Comparison of ENCODE assay signal across 8 cellular contexts in genomic region chr7:16644987-16645592, GRCh38. TPM values are rescaled to one million over a fixed set of nuclear protein-coding genes. Genes with fewer than 3 reads are reported as not detected.
DNase-seq lines count a peak whose midpoint lies in the region; ATAC-seq and TF ChIP-seq lines count a peak whose summit lies in the region.

No MANE protein-coding gene starts in this region.

- peak overlapping the region; percentile 71 to 76 for H3K4me3 ChIP-seq in foreskin fibroblast (ENCODE audit: low read depth in 1 of 2, low read length in 2 of 2)

- TF ChIP-seq CTCF in foreskin fibroblast (IDR thresholded peaks at IDR 0.05; ENCODE audit: low read depth, low read length) (no peak), osteocyte (IDR thresholded peaks at IDR 0.05) (no peak)

- peaks cover 52% of the 10 kb centered on the region for H3K4me1 Mint-ChIP-seq in osteocyte (ENCODE audit: unreplicated experiment)

- peak overlapping the region; percentile 100 for H3K4me3 Mint-ChIP-seq in osteocyte (ENCODE audit: unreplicated experiment)

- H3K27me3 Mint-ChIP-seq in osteocyte (ENCODE audit: unreplicated experiment), result no peaks in the 10 kb centered on the region

- H3K27ac Mint-ChIP-seq in osteocyte (ENCODE audit: unreplicated experiment), result peak overlapping the region; percentile 98

- no peaks in the 10 kb centered on the region for H3K9me3 Mint-ChIP-seq in osteocyte (ENCODE audit: unreplicated experiment)

- peaks cover 2% of the 10 kb centered on the region for H3K36me3 Mint-ChIP-seq in osteocyte (ENCODE audit: unreplicated experiment)

- DNase-seq in DMS53 (lab: John Stamatoyannopoulos, UW) (peak; percentile 75), DMS53 treated with DMSO at 0.1 percent for 48 hours (lab: John Stamatoyannopoulos, UW; ENCODE audit: unreplicated experiment) (no peak), foreskin fibroblast (peak in 1 of 2 donors; percentile 56), osteocyte (ENCODE audit: extremely low spot score, unreplicated experiment) (no peak), epidermal melanocyte (ENCODE audit: insufficient read length, low spot score) (no peak), HT-29 (ENCODE audit: low spot score) (no peak)
- peak; percentile 11 for DNase-seq in activated CD4-positive, alpha-beta T cell treated with anti-CD3 and anti-CD28 coated beads for 48 hours

- peak; percentile 26 for ATAC-seq in HG03439 (IDR thresholded peaks at IDR 0.05; ENCODE audit: unreplicated experiment)

RNA-seq across cellular contexts. Expression of gene ANKMY2, which starts 0.5 kb away (rescaled TPM):
- total RNA-seq in osteocyte, result 16.9 TPM in 2 replicates
- total RNA-seq in HT-29 (2014; rRNA removed; shearing (Covaris generic)), result 8.8 and 10.2 TPM in 2 replicates

RNA-seq across cellular contexts. Expression of gene BZW2, which starts 0.9 kb away (rescaled TPM):
- total RNA-seq in osteocyte, result 60.9 and 61.3 TPM in 2 replicates
- 110 and 115 TPM in 2 replicates for total RNA-seq in HT-29 (2014; rRNA removed; shearing (Covaris generic))

Comparison
In these comparisons a context has a peak if more than half of its experiments do, and no peak if none do; other contexts are left out.
1. DNase-seq: peak in DMS53 (single experiment) and activated CD4-positive, alpha-beta T cell treated with anti-CD3 and anti-CD28 coated beads for 48 hours (single experiment); none in DMS53 treated with DMSO at 0.1 percent for 48 hours (single experiment), osteocyte (single experiment), epidermal melanocyte (single experiment) and HT-29 (single experiment).